In genomic region chr17:35546489-35546888, GRCh38 we compare ENCODE assay signal across 23 cellular contexts. TPM values are rescaled to one million over a fixed set of nuclear protein-coding genes. Genes with fewer than 3 reads are reported as not detected.
"Had no signal": no experiment of that assay in that cellular context is flagged by ENCODE, and none has a peak within 500 bp of the region (broad histone marks: within the 10 kb centered on the region; RNA-seq: fewer than 3 reads in every experiment).

No MANE protein-coding gene starts in this region.

- H3K4me1 Mint-ChIP-seq: nephron progenitor cell had no signal

- ATAC-seq: activated T-cell treated with anti-CD3 and anti-CD28 coated beads, Interleukin-2, amount 50 U/mL, for 4 hours; esophagus mucosa; gastrocnemius medialis; left lobe of liver had no signal

- H3K27ac Mint-ChIP-seq: activated CD4-positive, alpha-beta T cell treated with anti-CD3 and anti-CD28 coated beads, Interleukin-2, amount 10 ng/mL, durations not matched to agents 7 days and 5 days; nephron progenitor cell had no signal

- DNase-seq: activated CD4-positive, alpha-beta T cell treated with anti-CD3 and anti-CD28 coated beads, Interleukin-2, amount 10 ng/mL, durations not matched to agents 7 days and 5 days; activated CD8-positive, alpha-beta memory T cell treated with anti-CD3 and anti-CD28 coated beads, Interleukin-2, amount 50 U/mL, for 4 hours; activated effector memory CD4-positive, alpha-beta T cell treated with Interleukin-2 at 50 U/mL for 16 hours; activated naive CD4-positive, alpha-beta T cell treated with anti-CD3 and anti-CD28 coated beads, Interleukin-2, amount 50 U/mL, for 16 hours; activated T-cell treated with anti-CD3 and anti-CD28 coated beads, Interleukin-2, amount 50 U/mL, for 4 hours; effector CD8-positive, alpha-beta T cell; gastrocnemius medialis; head of caudate nucleus; kidney; midbrain; nephron progenitor cell; occipital lobe; retina; spleen; stimulated activated naive CD4-positive, alpha-beta T cell treated with Interleukin-2 at 50 U/mL for 16 hours; tibial artery had no signal

- H3K27ac ChIP-seq: gastrocnemius medialis, spleen, tibial artery had no signal

- H3K9me3 Mint-ChIP-seq: activated T-cell treated with anti-CD3 and anti-CD28 coated beads, Interleukin-2, amount 50 U/mL, for 4 hours; nephron progenitor cell had no signal

- H3K9me3 ChIP-seq: gastrocnemius medialis, spleen, tibial artery had no signal

- H3K4me3 ChIP-seq: gastrocnemius medialis, spleen, tibial artery had no signal

- H3K27me3 ChIP-seq: spleen had no signal

- H3K36me3 ChIP-seq: gastrocnemius medialis, spleen, tibial artery had no signal

- H3K4me3 Mint-ChIP-seq: activated CD4-positive, alpha-beta T cell treated with anti-CD3 and anti-CD28 coated beads, Interleukin-2, amount 10 ng/mL, durations not matched to agents 7 days and 5 days; activated T-cell treated with anti-CD3 and anti-CD28 coated beads, Interleukin-2, amount 50 U/mL, for 4 hours; nephron progenitor cell had no signal

- H3K4me1 ChIP-seq: gastrocnemius medialis, tibial artery had no signal

RNA-seq across cellular contexts. Expression of gene SLFN12L, which starts 9.0 kb away (rescaled TPM):
- total RNA-seq: occipital lobe had no signal

RNA-seq across cellular contexts. Expression of gene SLFN14, which starts 14.1 kb away (rescaled TPM):
- total RNA-seq: activated CD4-positive, alpha-beta T cell treated with anti-CD3 and anti-CD28 coated beads, Interleukin-2, amount 10 ng/mL, durations not matched to agents 7 days and 5 days; activated T-cell treated with anti-CD3 and anti-CD28 coated beads, Interleukin-2, amount 50 U/mL, for 4 hours; bronchial epithelial cell; esophagus mucosa; gastrocnemius medialis; lung microvascular endothelial cell; posterior vena cava; subcutaneous adipose tissue had no signal
- polyA plus RNA-seq: urinary bladder had no signal
